25 cellular contexts compared by ENCODE assay signal in genomic region chr3:195165264-195165608, GRCh38.
"Had no signal": no experiment of that assay in that cellular context is flagged by ENCODE, and none has a peak within 500 bp of the region (broad histone marks: within the 10 kb centered on the region; RNA-seq: fewer than 3 reads in every experiment).

No MANE protein-coding gene starts in this region.

- H3K9me3 ChIP-seq: suprapubic skin, transverse colon, uterus had no signal

- ATAC-seq: activated CD8-positive, alpha-beta memory T cell treated with anti-CD3 and anti-CD28 coated beads, Interleukin-2, amount 10 ng/mL, durations not matched to agents 7 days and 5 days; foreskin keratinocyte; WTC11 had no signal

- H3K9me3 Mint-ChIP-seq: activated CD4-positive, alpha-beta memory T cell treated with anti-CD3 and anti-CD28 coated beads, Interleukin-2, amount 10 ng/mL, durations not matched to agents 7 days and 5 days; mesothelial cell of epicardium; nephron; T-helper 2 cell treated with Interferon-gamma antibody and Interleukin-4, amounts not matched to agents 5 μg/mL and 100 μg/mL, for 36 hours; WTC11 had no signal

- FAIRE-seq: bronchial epithelial cell, islet of Langerhans, TTC549 had no signal

- H3K36me3 ChIP-seq: suprapubic skin, transverse colon, uterus had no signal

- H3K4me3 ChIP-seq: lung, suprapubic skin, transverse colon, uterus had no signal

- H3K4me1 ChIP-seq: foreskin keratinocyte, uterus had no signal

- H3K27me3 ChIP-seq: foreskin keratinocyte, suprapubic skin, transverse colon, uterus had no signal

- H3K4me3 Mint-ChIP-seq: activated CD4-positive, alpha-beta memory T cell treated with anti-CD3 and anti-CD28 coated beads, Interleukin-2, amount 10 ng/mL, durations not matched to agents 7 days and 5 days; activated CD4-positive, alpha-beta T cell treated with anti-CD3 and anti-CD28 coated beads for 36 hours; activated CD8-positive, alpha-beta memory T cell treated with anti-CD3 and anti-CD28 coated beads, Interleukin-2, amount 10 ng/mL, durations not matched to agents 7 days and 5 days; mesothelial cell of epicardium; nephron; T-helper 2 cell treated with Interferon-gamma antibody and Interleukin-4, amounts not matched to agents 5 μg/mL and 100 μg/mL, for 36 hours; WTC11 had no signal

- H3K36me3 Mint-ChIP-seq: activated CD8-positive, alpha-beta memory T cell treated with anti-CD3 and anti-CD28 coated beads, Interleukin-2, amount 10 ng/mL, durations not matched to agents 7 days and 5 days; mesothelial cell of epicardium; WTC11 had no signal

- H3K4me1 Mint-ChIP-seq: WTC11 had no signal

- DNase-seq: activated CD4-positive, alpha-beta memory T cell treated with anti-CD3 and anti-CD28 coated beads, Interleukin-2, amount 10 ng/mL, durations not matched to agents 7 days and 5 days; activated CD4-positive, alpha-beta T cell treated with anti-CD3 and anti-CD28 coated beads for 36 hours; activated CD8-positive, alpha-beta memory T cell treated with anti-CD3 and anti-CD28 coated beads, Interleukin-2, amount 10 ng/mL, durations not matched to agents 7 days and 5 days; activated effector memory CD4-positive, alpha-beta T cell treated with Interleukin-2 at 50 U/mL for 16 hours; activated naive CD4-positive, alpha-beta T cell treated with anti-CD3 and anti-CD28 coated beads, Interleukin-2, amount 50 U/mL, for 16 hours; foreskin keratinocyte; glutamatergic neuron; hippocampal formation; occipital lobe; posterior cingulate gyrus; stimulated activated CD4-positive, alpha-beta T cell treated with anti-CD3 and anti-CD28 coated beads, Interleukin-12 subunit alpha, Interleukin-12 subunit beta, amount 100 ng/mL, for 4 hours; stimulated activated CD4-positive, alpha-beta T cell treated with anti-CD3 and anti-CD28 coated beads, Interleukin-1b, Interleukin-23, amount 100 ng/mL, for 48 hours; stimulated activated CD8-positive, alpha-beta memory T cell treated with anti-CD3 and anti-CD28 coated beads, Interleukin-4, amount 100 ng/mL, for 48 hours; stimulated activated naive CD4-positive, alpha-beta T cell treated with Interleukin-2 at 50 U/mL for 16 hours; transverse colon; uterus had no signal

- H3K27me3 Mint-ChIP-seq: activated CD4-positive, alpha-beta memory T cell treated with anti-CD3 and anti-CD28 coated beads, Interleukin-2, amount 10 ng/mL, durations not matched to agents 7 days and 5 days; activated CD4-positive, alpha-beta T cell treated with anti-CD3 and anti-CD28 coated beads for 36 hours; activated CD8-positive, alpha-beta memory T cell treated with anti-CD3 and anti-CD28 coated beads, Interleukin-2, amount 10 ng/mL, durations not matched to agents 7 days and 5 days had no signal

- H3K27ac Mint-ChIP-seq: activated CD4-positive, alpha-beta memory T cell treated with anti-CD3 and anti-CD28 coated beads, Interleukin-2, amount 10 ng/mL, durations not matched to agents 7 days and 5 days; activated CD4-positive, alpha-beta T cell treated with anti-CD3 and anti-CD28 coated beads for 36 hours; activated CD8-positive, alpha-beta memory T cell treated with anti-CD3 and anti-CD28 coated beads, Interleukin-2, amount 10 ng/mL, durations not matched to agents 7 days and 5 days; mesothelial cell of epicardium; nephron; T-helper 2 cell treated with Interferon-gamma antibody and Interleukin-4, amounts not matched to agents 5 μg/mL and 100 μg/mL, for 36 hours; WTC11 had no signal

- H3K27ac ChIP-seq: foreskin keratinocyte, suprapubic skin, transverse colon, uterus had no signal
